In genomic region chr11:31045335-31045734, GRCh38 we compare ENCODE assay signal across 9 cellular contexts.
A peak's percentile ranks its signal among the peaks of the same experiment; 100 is the strongest.
DNase-seq lines count a peak whose midpoint lies in the region; ATAC-seq and TF ChIP-seq lines count a peak whose summit lies in the region.
"Had no signal": no experiment of that assay in that cellular context is flagged by ENCODE, and none has a peak within 500 bp of the region (broad histone marks: within the 10 kb centered on the region; RNA-seq: fewer than 3 reads in every experiment).

No MANE protein-coding gene starts in this region.

- DNase-seq in NCI-H1417 (lab: John Stamatoyannopoulos, UW) (peak; percentile 11 to 52 (median 25)), NCI-H1417 treated with DMSO at 0.1 percent for 48 hours (lab: John Stamatoyannopoulos, UW) (no peak), astrocyte of the hippocampus (ENCODE audit: low read depth, low spot score) (peak; percentile 5), lung microvascular endothelial cell (ENCODE audit: low read depth in 2 of 2) (peak; percentile 3 to 5), ecto neural progenitor cell (ENCODE audit: low spot score) (no peak)
- DNase-seq in stimulated activated CD4-positive, alpha-beta T cell treated with anti-CD3 and anti-CD28 coated beads, Interleukin-12 subunit alpha, Interleukin-12 subunit beta, amount 100 ng/mL, for 4 hours, result no peak
- DNase-seq: testis had no signal

- no peak for TF ChIP-seq EP300 in Ishikawa (IDR thresholded peaks at IDR 0.05; ENCODE audit: borderline replicate concordance)

- ATAC-seq in HG03469 (IDR thresholded peaks at IDR 0.05; ENCODE audit: unreplicated experiment), result no peak

- peak; percentile 46 for TF ChIP-seq RAD21 in Ishikawa (IDR thresholded peaks at IDR 0.05; ENCODE audit: low read depth)

TF ChIP-seq in Ishikawa, 13 proteins besides CTCF, POLR2A, EP300 and RAD21:
- TF ChIP-seq CEBPB (IDR thresholded peaks at IDR 0.05) (no peak), USF1 (IDR thresholded peaks at IDR 0.05) (no peak), REST (IDR thresholded peaks at IDR 0.05; ENCODE audit: low read depth) (no peak), NFIC (IDR thresholded peaks at IDR 0.05) (no peak), TCF12 (IDR thresholded peaks at IDR 0.05; ENCODE audit: low read depth) (no peak), FOXM1 (IDR thresholded peaks at IDR 0.05; ENCODE audit: borderline replicate concordance, low read depth) (no peak), ZBTB7A (IDR thresholded peaks at IDR 0.05; ENCODE audit: low read depth) (no peak), MAX (IDR thresholded peaks at IDR 0.05) (no peak), EGR1 (IDR thresholded peaks at IDR 0.05) (no peak), YY1 (IDR thresholded peaks at IDR 0.05; ENCODE audit: low read depth) (no peak), TAF1 (IDR thresholded peaks at IDR 0.05; ENCODE audit: low read depth) (no peak), CREB1 (IDR thresholded peaks at IDR 0.05; ENCODE audit: low read depth) (no peak), TEAD4 (IDR thresholded peaks at IDR 0.05) (no peak)

Comparison
In these comparisons a context has a peak if more than half of its experiments do, and no peak if none do; other contexts are left out.
1. DNase-seq: peak in NCI-H1417 (3 of 3), astrocyte of the hippocampus (single experiment) and lung microvascular endothelial cell (2 of 2); none in NCI-H1417 treated with DMSO at 0.1 percent for 48 hours (single experiment), stimulated activated CD4-positive, alpha-beta T cell treated with anti-CD3 and anti-CD28 coated beads, Interleukin-12 subunit alpha, Interleukin-12 subunit beta, amount 100 ng/mL, for 4 hours (single experiment) and ecto neural progenitor cell (single experiment).